Comparison of ENCODE assay signal across 20 cellular contexts in the genomic region with DNA sequence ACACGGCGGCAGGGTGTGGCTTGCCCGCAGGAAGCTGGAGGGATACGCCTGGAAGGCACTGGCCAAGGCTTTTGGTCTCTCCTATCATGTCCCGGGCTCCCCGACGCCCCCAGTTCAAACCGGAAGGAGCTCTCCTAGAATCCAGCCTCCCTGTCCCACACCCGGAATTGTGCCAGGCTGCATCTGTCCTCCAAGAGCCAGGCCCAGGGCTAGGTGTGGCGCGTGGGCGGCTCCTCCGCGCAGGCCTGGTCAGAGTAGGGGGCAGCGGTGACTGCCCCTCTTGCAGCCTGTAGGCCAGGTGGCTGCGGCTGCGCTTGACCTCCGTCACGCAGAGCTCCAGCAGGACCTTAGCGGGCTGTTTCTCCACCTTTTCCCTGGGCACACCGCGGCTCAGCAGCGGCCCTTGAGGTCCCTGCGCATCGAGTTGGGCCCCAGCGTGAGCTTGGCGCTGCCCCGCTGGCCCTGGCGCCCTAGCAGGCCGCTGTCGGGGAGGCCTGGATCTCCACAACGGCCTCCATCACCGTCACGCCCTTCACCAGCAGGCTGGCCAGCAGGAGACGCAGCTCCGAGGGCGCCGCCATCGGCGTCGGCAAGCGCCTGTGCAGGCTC. TPM values are rescaled to one million over a fixed set of nuclear protein-coding genes. Genes with fewer than 3 reads are reported as not detected.
DNase-seq lines count a peak whose midpoint lies in the region; ATAC-seq, FAIRE-seq and TF ChIP-seq lines count a peak whose summit lies in the region.
"Had no signal": no experiment of that assay in that cellular context is flagged by ENCODE, and none has a peak within 500 bp of the region (broad histone marks: within the 10 kb centered on the region; RNA-seq: fewer than 3 reads in every experiment).

No MANE protein-coding gene starts in this region.

- no peak for TF ChIP-seq EP300 in H1 (IDR thresholded peaks at IDR 0.05; ENCODE audit: borderline replicate concordance in 1 of 2, low read depth in 2 of 2, low read length in 2 of 2)

- DNase-seq in chondrocyte (ENCODE audit: low spot score) (peak; percentile 88), H1 (ENCODE audit: low read depth in 1 of 2, low spot score in 2 of 2) (no peak), trophoblast cell (no peak), aorta (no peak), endodermal cell (no peak)
- DNase-seq in activated CD4-positive, alpha-beta memory T cell treated with anti-CD3 and anti-CD28 coated beads for 36 hours: no peak
- DNase-seq: ACHN; BE2C; C1 segment of cervical spinal cord; CD4-positive, CD25-positive, alpha-beta regulatory T cell; CD8-positive, alpha-beta memory T cell; COR-L47; DMS 273 treated with DMSO at 0.1 percent for 48 hours; DMS53; DND-41; EL had no signal

- no peak overlapping the region for H4K12ac ChIP-seq in trophoblast cell (ENCODE audit: low read depth, low read length)

- no peak overlapping the region for H3K4ac ChIP-seq in H1 (replicated peaks; ENCODE audit: insufficient read length, low read depth, low read length)
- H3K4ac ChIP-seq in trophoblast cell (ENCODE audit: low read depth, low read length): no peak overlapping the region

- TF ChIP-seq CTCF in chondrocyte (IDR thresholded peaks at IDR 0.05) (no peak), H1 (IDR thresholded peaks at IDR 0.05; ENCODE audit: control extremely low read depth in 1 of 3, insufficient read depth in 1 of 3, low read depth in 1 of 3, low read length in 3 of 3) (no peak), endodermal cell (conservative IDR thresholded peaks at IDR 0.05) (no peak)

- H3K9me3 Mint-ChIP-seq in chondrocyte (ENCODE audit: low read depth) (no peaks in the 10 kb centered on the region), endodermal cell (no peaks in the 10 kb centered on the region)
- no peaks in the 10 kb centered on the region for H3K9me3 Mint-ChIP-seq in activated CD4-positive, alpha-beta memory T cell treated with anti-CD3 and anti-CD28 coated beads for 36 hours
- H3K9me3 Mint-ChIP-seq: CD4-positive, CD25-positive, alpha-beta regulatory T cell; CD8-positive, alpha-beta memory T cell had no signal

- H4K5ac ChIP-seq in H1 (ENCODE audit: insufficient read length, low read depth, low read length): no peak overlapping the region

- no peaks in the 10 kb centered on the region for H3K23me2 ChIP-seq in H1 (ENCODE audit: low read depth, low read length)

- H4K8ac ChIP-seq in H1 (ENCODE audit: extremely low read depth, insufficient read depth, low read length): peak overlapping the region; percentile 83; the same call in 1 of the 2 replicates
- no peak overlapping the region for H4K8ac ChIP-seq in trophoblast cell (ENCODE audit: low read depth, low read length)

- H3K79me1 ChIP-seq in H1 (ENCODE audit: low read depth, low read length): no peaks in the 10 kb centered on the region
- H3K79me1 ChIP-seq in trophoblast cell (ENCODE audit: low read length): no peaks in the 10 kb centered on the region

- POLR2A ChIA-PET in H1 (lab: Charles Lee; ENCODE audit: partially characterized antibody): interaction anchor here (0.6 to 1.2 kb wide), 2 partner anchors 15 to 452 kb away, joined by 4 read pairs; no protein-coding TSS in a partner anchor
- POLR2A ChIA-PET in activated CD4-positive, alpha-beta memory T cell treated with anti-CD3 and anti-CD28 coated beads for 36 hours (lab: Charles Lee): interaction anchor here (1.4 kb wide), 1 partner anchor 16 kb away, joined by 9 read pairs; a partner anchor contains a TSS

- H2AK5ac ChIP-seq in H1 (ENCODE audit: low read depth, low read length) (no peak overlapping the region), trophoblast cell (ENCODE audit: low read length) (no peak overlapping the region)

- no peak overlapping the region for H3K27ac Mint-ChIP-seq in chondrocyte (ENCODE audit: unreplicated experiment)
- no peak overlapping the region for H3K27ac Mint-ChIP-seq in activated CD4-positive, alpha-beta memory T cell treated with anti-CD3 and anti-CD28 coated beads for 36 hours
- no peak overlapping the region for H3K27ac Mint-ChIP-seq in endodermal cell
- H3K27ac Mint-ChIP-seq: CD4-positive, CD25-positive, alpha-beta regulatory T cell; CD8-positive, alpha-beta memory T cell had no signal

- H3K27me3 Mint-ChIP-seq in chondrocyte (ENCODE audit: low read depth) (no peaks in the 10 kb centered on the region), endodermal cell (ENCODE audit: insufficient read depth) (no peaks in the 10 kb centered on the region)
- H3K27me3 Mint-ChIP-seq in activated CD4-positive, alpha-beta memory T cell treated with anti-CD3 and anti-CD28 coated beads for 36 hours: peaks cover 4% of the 10 kb centered on the region
- H3K27me3 Mint-ChIP-seq: CD4-positive, CD25-positive, alpha-beta regulatory T cell had no signal

- H3K36me3 ChIP-seq in H1 (ENCODE audit: control insufficient read depth in 2 of 4, insufficient read depth in 4 of 4, low read length in 3 of 4) (no peaks in the 10 kb centered on the region), trophoblast cell (ENCODE audit: control insufficient read depth in 1 of 2, insufficient read depth in 2 of 2, low read length in 2 of 2) (no peaks in the 10 kb centered on the region), aorta (ENCODE audit: control insufficient read depth in 1 of 2, insufficient read depth in 2 of 2, low read length in 1 of 2) (no peaks in the 10 kb centered on the region), endodermal cell (ENCODE audit: control insufficient read depth, insufficient read depth, low read length) (no peaks in the 10 kb centered on the region)
- H3K36me3 ChIP-seq: BE2C, HAP-1 had no signal

- H2BK5ac ChIP-seq in H1 (ENCODE audit: low read depth, low read length): 0 out of 2 replicates have a peak overlapping the region, but pooled peaks have one; percentile 35
- no peak overlapping the region for H2BK5ac ChIP-seq in trophoblast cell (ENCODE audit: low read depth, low read length, poor library complexity)

- no peaks in the 10 kb centered on the region for H3K4me1 Mint-ChIP-seq in chondrocyte (ENCODE audit: low read depth)
- peaks cover 17% of the 10 kb centered on the region for H3K4me1 Mint-ChIP-seq in activated CD4-positive, alpha-beta memory T cell treated with anti-CD3 and anti-CD28 coated beads for 36 hours (ENCODE audit: low read depth)
- H3K4me1 Mint-ChIP-seq in endodermal cell: peaks cover 3% of the 10 kb centered on the region
- H3K4me1 Mint-ChIP-seq: CD4-positive, CD25-positive, alpha-beta regulatory T cell; CD8-positive, alpha-beta memory T cell had no signal

- no peak overlapping the region for H2BK120ac ChIP-seq in H1 (replicated peaks; ENCODE audit: low read depth, low read length)
- no peak overlapping the region for H2BK120ac ChIP-seq in trophoblast cell (ENCODE audit: insufficient read depth, low read length, poor library complexity)

- H3K9ac ChIP-seq in H1 (replicated peaks in 1 of 4; ENCODE audit: extremely low read depth in 1 of 4, low read depth in 3 of 4, low read length in 3 of 4) (no peak overlapping the region), trophoblast cell (ENCODE audit: low read length) (no peak overlapping the region), endodermal cell (ENCODE audit: extremely low read depth, low read length, poor library complexity, severe bottlenecking) (no peak overlapping the region)

- TF ChIP-seq RAD21 in H1 (IDR thresholded peaks at IDR 0.05 in 1 of 2, conservative IDR thresholded peaks at IDR 0.05 in 1 of 2; ENCODE audit: low read depth in 2 of 2, low read length in 2 of 2): no peak

- no peaks in the 10 kb centered on the region for H3K79me2 ChIP-seq in H1 (ENCODE audit: control insufficient read depth in 1 of 2, insufficient read depth in 2 of 2, low read length in 2 of 2)
- H3K79me2 ChIP-seq in trophoblast cell (ENCODE audit: control insufficient read depth, insufficient read depth, low read length, poor library complexity): no peaks in the 10 kb centered on the region

- no peak overlapping the region for H3K14ac ChIP-seq in H1 (ENCODE audit: insufficient read length)
- H3K14ac ChIP-seq in trophoblast cell (ENCODE audit: low read length): no peak overlapping the region

- CTCF ChIA-PET in H1 (lab: Charles Lee; ENCODE audit: partially characterized antibody): interaction anchor here (0.8 to 8.2 kb wide), 22 partner anchors 8 to 211 kb away, joined by 3 to 71 read pairs (median 5); a partner anchor contains a TSS
- CTCF ChIA-PET in activated CD4-positive, alpha-beta memory T cell treated with anti-CD3 and anti-CD28 coated beads for 36 hours (lab: Charles Lee): interaction anchor here (0.8 to 1.2 kb wide), 2 partner anchors 9 to 15 kb away, joined by 3 to 4 read pairs; no protein-coding TSS in a partner anchor

- intact Hi-C loops in aorta (cut with DNase I): no loop called here
- intact Hi-C loops in activated CD4-positive, alpha-beta memory T cell treated with anti-CD3 and anti-CD28 coated beads for 36 hours (cut with micrococcal nuclease): no loop called here

- no peak overlapping the region for H3K27ac ChIP-seq in H1 (ENCODE audit: low read depth, low read length)
- no peak overlapping the region for H3K27ac ChIP-seq in trophoblast cell (ENCODE audit: low read depth, low read length)
- H3K27ac ChIP-seq in aorta (ENCODE audit: low read depth in 1 of 2, low read length in 2 of 2): no peak overlapping the region
- H3K27ac ChIP-seq in endodermal cell (ENCODE audit: low read depth, low read length): no peak overlapping the region

- no peak for TF ChIP-seq POLR2A in H1 (IDR thresholded peaks at IDR 0.05; ENCODE audit: control extremely low read depth in 1 of 2, low read depth in 2 of 2, low read length in 2 of 2)

- peaks cover 3% of the 10 kb centered on the region in 2 experiments; a peak in 2 of 4 replicates for H3K9me3 ChIP-seq in H1 (ENCODE audit: insufficient read depth in 2 of 2, low read depth in 1 of 2, low read length in 1 of 2)
- H3K9me3 ChIP-seq in trophoblast cell (ENCODE audit: insufficient read depth, low read depth, low read length): peaks cover 6% of the 10 kb centered on the region
- H3K9me3 ChIP-seq in aorta (ENCODE audit: control insufficient read depth, low read length): no peaks in the 10 kb centered on the region
- no peaks in the 10 kb centered on the region for H3K9me3 ChIP-seq in endodermal cell (ENCODE audit: control insufficient read depth, low read length)
- H3K9me3 ChIP-seq: BE2C, HAP-1 had no signal

- H3K56ac ChIP-seq in H1 (replicated peaks; ENCODE audit: insufficient read length, low read depth, low read length): no peak overlapping the region

- H3K27me3 ChIP-seq in H1 (replicated peaks in 1 of 4; ENCODE audit: control insufficient read depth in 3 of 4, extremely low read depth in 1 of 4, insufficient read depth in 3 of 4, low read length in 3 of 4) (no peaks in the 10 kb centered on the region), trophoblast cell (ENCODE audit: insufficient read depth, low read length) (no peaks in the 10 kb centered on the region), aorta (ENCODE audit: control insufficient read depth in 1 of 2, insufficient read depth in 2 of 2, low read length in 1 of 2) (no peaks in the 10 kb centered on the region), endodermal cell (ENCODE audit: control insufficient read depth, insufficient read depth, low read length, poor library complexity, severe bottlenecking) (no peaks in the 10 kb centered on the region)
- H3K27me3 ChIP-seq: BE2C had no signal

- H2BK20ac ChIP-seq in H1 (ENCODE audit: low read length): no peak overlapping the region

- FAIRE-seq in H1 (lab: Jason Lieb, UNC): no peak
- FAIRE-seq: A204.1, GM12878, GM19239 had no signal

- no peak overlapping the region for H3K4me3 ChIP-seq in H1 (ENCODE audit: extremely low read depth in 1 of 4, insufficient read depth in 2 of 4, low read depth in 3 of 4, low read length in 4 of 4)
- H3K4me3 ChIP-seq in trophoblast cell (ENCODE audit: low read depth, low read length): peak overlapping the region; percentile 39
- H3K4me3 ChIP-seq in aorta (ENCODE audit: low read length in 2 of 2): no peak overlapping the region
- H3K4me3 ChIP-seq in endodermal cell (ENCODE audit: low read length): no peak overlapping the region
- H3K4me3 ChIP-seq: GM12878, HAP-1 had no signal

- H2BK15ac ChIP-seq in H1 (ENCODE audit: low read length): no peak overlapping the region

- H2AFZ ChIP-seq in H1 (ENCODE audit: low read length) (no peak overlapping the region), trophoblast cell (ENCODE audit: insufficient read depth, low read length, poor library complexity) (no peak overlapping the region)

- ATAC-seq in aorta (ENCODE audit: low FRiP score): peak; percentile 6
- ATAC-seq: GM12878 had no signal

- H3K4me2 ChIP-seq in H1 (ENCODE audit: insufficient read depth in 1 of 2, low read depth in 2 of 2, low read length in 2 of 2) (no peak overlapping the region), trophoblast cell (ENCODE audit: low read length) (no peak overlapping the region)

- no peaks in the 10 kb centered on the region for H4K20me1 ChIP-seq in H1 (replicated peaks in 1 of 2; ENCODE audit: control insufficient read depth in 1 of 2, insufficient read depth in 2 of 2, low read length in 2 of 2)

- no peak overlapping the region for H4K91ac ChIP-seq in H1 (replicated peaks; ENCODE audit: insufficient read length, low read length)
- H4K91ac ChIP-seq in trophoblast cell (ENCODE audit: low read depth, low read length): no peak overlapping the region

- WGBS in H1 (ENCODE audit: extremely low coverage in 1 of 2, insufficient coverage in 1 of 2, insufficient read length in 1 of 2, insufficient replicate concordance in 2 of 2, low coverage in 1 of 2, low lambda C conversion rate in 2 of 2, missing lambda C conversion rate in 1 of 2), 2 experiments: 95% methylated on average over 40 of the region's 42 CpGs; no CpG with 5 or more reads in 1 of the 2 experiments
- no CpG with 5 or more reads among the region's 42 CpGs for WGBS in trophoblast cell (ENCODE audit: extremely low coverage, insufficient coverage, insufficient read length)
- WGBS in aorta, 2 donors: 96 to 97% methylated on average over 42 of the region's 42 CpGs
- 95 to 97% methylated on average over 36 to 42 of the region's 42 CpGs for WGBS in endodermal cell (ENCODE audit: insufficient coverage in 1 of 2, insufficient read length in 1 of 2), 2 experiments

- H3K4me3 Mint-ChIP-seq in chondrocyte (ENCODE audit: unreplicated experiment): no peak overlapping the region
- no peak overlapping the region for H3K4me3 Mint-ChIP-seq in activated CD4-positive, alpha-beta memory T cell treated with anti-CD3 and anti-CD28 coated beads for 36 hours
- no peak overlapping the region for H3K4me3 Mint-ChIP-seq in endodermal cell
- H3K4me3 Mint-ChIP-seq: CD4-positive, CD25-positive, alpha-beta regulatory T cell; CD8-positive, alpha-beta memory T cell had no signal

- H2BK12ac ChIP-seq in H1 (ENCODE audit: low read depth, low read length): no peak overlapping the region
- no peak overlapping the region for H2BK12ac ChIP-seq in trophoblast cell (ENCODE audit: low read length)

- H3K36me3 Mint-ChIP-seq in chondrocyte (ENCODE audit: low read depth) (no peaks in the 10 kb centered on the region), endodermal cell (ENCODE audit: low read depth) (no peaks in the 10 kb centered on the region)
- H3K36me3 Mint-ChIP-seq in activated CD4-positive, alpha-beta memory T cell treated with anti-CD3 and anti-CD28 coated beads for 36 hours: no peaks in the 10 kb centered on the region
- H3K36me3 Mint-ChIP-seq: CD4-positive, CD25-positive, alpha-beta regulatory T cell; CD8-positive, alpha-beta memory T cell had no signal

- no peaks in the 10 kb centered on the region for H3K4me1 ChIP-seq in H1 (replicated peaks in 1 of 4; ENCODE audit: control insufficient read depth in 3 of 4, insufficient read depth in 4 of 4, low read length in 3 of 4)
- H3K4me1 ChIP-seq in trophoblast cell (ENCODE audit: control insufficient read depth in 1 of 2, insufficient read depth in 2 of 2, low read length in 2 of 2): no peaks in the 10 kb centered on the region
- H3K4me1 ChIP-seq in aorta (ENCODE audit: control insufficient read depth in 1 of 2, insufficient read depth in 2 of 2, low read length in 2 of 2): no peaks in the 10 kb centered on the region
- H3K4me1 ChIP-seq in endodermal cell (ENCODE audit: control insufficient read depth, insufficient read depth, low read length): no peaks in the 10 kb centered on the region
- H3K4me1 ChIP-seq: BE2C, HAP-1 had no signal

- no peak overlapping the region for H3K23ac ChIP-seq in H1 (ENCODE audit: insufficient read length)
- H3K23ac ChIP-seq in trophoblast cell (ENCODE audit: low read length): no peak overlapping the region

- no peak overlapping the region for H3K18ac ChIP-seq in H1 (ENCODE audit: extremely low read depth, low read length)
- no peak overlapping the region for H3K18ac ChIP-seq in trophoblast cell (ENCODE audit: low read length)

RNA-seq across cellular contexts. Expression of a gene that starts 15.9 kb away (rescaled TPM):
- total RNA-seq in chondrocyte: 24.3 to 39.7 TPM (median 39.2 TPM) in 3 replicates
- 21.8 and 23.9 TPM in 2 replicates for total RNA-seq in H1 (2021; fragmentation: NEBNext Ultra II Directional; extraction: Animal tissue kit (Norgen Biotek cat#: 25700))
- 34.2 and 56.7 TPM in 2 replicates for polyA plus RNA-seq in H1 (2011; rRNA removed)
- 35.7 TPM for polyA plus RNA-seq in H1 (2011; cell fraction: cytosol; rRNA removed)
- polyA plus RNA-seq in H1 (2011; cell fraction: nucleus; rRNA removed): 48.2 TPM
- 15.1 to 24.0 TPM (median 20.1 TPM) in 4 replicates for polyA plus RNA-seq in H1 (2012, experiment 1 of 2)
- 19.3 TPM for polyA plus RNA-seq in H1 (2012, experiment 2 of 2)
- 20.2 TPM for polyA plus RNA-seq in H1 (2013, experiment 1 of 2)
- polyA plus RNA-seq in H1 (2013, experiment 2 of 2): 19.2 TPM
- polyA minus RNA-seq in H1 (2011; rRNA and poly(A)+ RNA removed): 46.4 and 70.7 TPM in 2 replicates
- polyA minus RNA-seq in H1 (2011; cell fraction: cytosol; rRNA and poly(A)+ RNA removed): 20.7 TPM
- polyA minus RNA-seq in H1 (2011; cell fraction: nucleus; rRNA and poly(A)+ RNA removed): 12.0 TPM
- 85.5 and 90.6 TPM in 2 replicates for polyA plus RNA-seq in trophoblast cell (2013)
- total RNA-seq in aorta: 10 to 100 TPM; 18.8 to 22.4 TPM
- 10 to 100 TPM in 1 of 2 donors, 1 to 10 TPM in 1; 9.1 to 12.5 TPM for polyA plus RNA-seq in aorta
- 10 to 100 TPM; 74.0 to 74.9 TPM for total RNA-seq in activated CD4-positive, alpha-beta memory T cell treated with anti-CD3 and anti-CD28 coated beads for 36 hours
- total RNA-seq in endodermal cell: 10 to 100 TPM; 15.6 to 19.2 TPM
- polyA plus RNA-seq in endodermal cell (2013, experiment 1 of 2): 14.4 TPM
- 12.8 TPM for polyA plus RNA-seq in endodermal cell (2013, experiment 2 of 2)
